In the genomic region with DNA sequence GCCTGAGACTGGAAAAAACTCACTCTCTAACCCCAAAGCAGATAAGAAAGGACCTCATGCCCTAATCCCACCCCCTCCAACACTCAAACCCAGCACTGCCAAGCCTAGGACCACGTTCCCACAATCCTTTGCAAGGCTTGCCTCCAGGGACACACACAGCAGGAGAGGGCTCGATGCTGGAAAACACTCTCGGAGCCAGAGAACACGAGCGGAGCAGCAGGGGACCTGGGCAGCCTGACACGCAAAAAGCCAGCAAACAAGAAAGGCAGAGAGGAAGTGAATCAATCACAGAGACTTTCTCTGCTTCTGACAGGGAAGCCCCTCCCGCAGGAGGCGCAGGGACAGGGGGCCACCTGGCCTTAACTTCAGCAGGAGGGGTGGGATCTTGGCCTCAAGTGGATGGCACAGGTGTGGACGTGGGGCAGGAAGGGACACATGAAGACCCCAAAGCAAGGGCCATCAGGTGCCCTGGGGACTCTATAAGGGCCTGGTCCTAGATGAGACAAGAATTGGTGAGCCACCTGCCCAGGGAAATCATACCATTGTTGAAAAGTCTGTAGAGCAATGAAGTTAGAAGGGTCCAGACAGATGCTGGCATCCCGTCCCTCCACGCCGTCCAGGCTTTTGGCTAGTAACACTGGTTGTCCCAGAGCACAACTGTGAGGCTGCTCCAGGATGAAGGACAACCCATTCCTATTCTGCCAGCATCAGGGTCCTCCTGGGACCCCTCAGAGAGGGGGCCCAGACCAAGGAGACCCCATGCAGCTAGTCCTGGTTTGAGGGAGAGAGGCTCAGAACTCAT, we compare ENCODE assay signal across 10 cellular contexts. TPM values are rescaled to one million over a fixed set of nuclear protein-coding genes. Genes with fewer than 3 reads are reported as not detected.
DNase-seq lines count a peak whose midpoint lies in the region; ATAC-seq and TF ChIP-seq lines count a peak whose summit lies in the region.
"Had no signal": no experiment of that assay in that cellular context is flagged by ENCODE, and none has a peak within 500 bp of the region (broad histone marks: within the 10 kb centered on the region; RNA-seq: fewer than 3 reads in every experiment).

No MANE protein-coding gene starts in this region.

- H2AFZ ChIP-seq in hepatocyte: no peak overlapping the region

- H3K4me1 Mint-ChIP-seq in activated naive CD4-positive, alpha-beta T cell treated with anti-CD3 and anti-CD28 coated beads, Interleukin-2, amount 50 U/mL, for 24 hours: peaks cover 12% of the 10 kb centered on the region
- peaks cover 42% of the 10 kb centered on the region for H3K4me1 Mint-ChIP-seq in type B pancreatic cell (ENCODE audit: unreplicated experiment)

- H3K27ac ChIP-seq in hepatocyte: no peak overlapping the region
- H3K27ac ChIP-seq: gastrocnemius medialis had no signal

- no peak overlapping the region for H3K27ac Mint-ChIP-seq in activated naive CD4-positive, alpha-beta T cell treated with anti-CD3 and anti-CD28 coated beads, Interleukin-2, amount 50 U/mL, for 24 hours
- H3K27ac Mint-ChIP-seq in type B pancreatic cell: no peak overlapping the region

- H3K4me2 ChIP-seq in hepatocyte: peak overlapping the region; percentile 98

- no peaks in the 10 kb centered on the region for H4K20me1 ChIP-seq in hepatocyte (ENCODE audit: insufficient read depth, poor library complexity, severe bottlenecking)

- no peak overlapping the region for H3K4me3 ChIP-seq in hepatocyte

- no peaks in the 10 kb centered on the region for H3K36me3 ChIP-seq in hepatocyte (replicated peaks; ENCODE audit: insufficient read depth, low read depth)
- H3K36me3 ChIP-seq: BE2C, gastrocnemius medialis had no signal

- H3K36me3 Mint-ChIP-seq in activated naive CD4-positive, alpha-beta T cell treated with anti-CD3 and anti-CD28 coated beads, Interleukin-2, amount 50 U/mL, for 24 hours: no peaks in the 10 kb centered on the region
- H3K36me3 Mint-ChIP-seq in type B pancreatic cell: no peaks in the 10 kb centered on the region

- H3K27me3 Mint-ChIP-seq in activated naive CD4-positive, alpha-beta T cell treated with anti-CD3 and anti-CD28 coated beads, Interleukin-2, amount 50 U/mL, for 24 hours: no peaks in the 10 kb centered on the region
- H3K27me3 Mint-ChIP-seq in type B pancreatic cell: peaks cover 32% of the 10 kb centered on the region

- no peaks in the 10 kb centered on the region for H3K9me3 Mint-ChIP-seq in activated naive CD4-positive, alpha-beta T cell treated with anti-CD3 and anti-CD28 coated beads, Interleukin-2, amount 50 U/mL, for 24 hours
- H3K9me3 Mint-ChIP-seq in type B pancreatic cell: no peaks in the 10 kb centered on the region

- ATAC-seq in GM21786 (IDR thresholded peaks at IDR 0.05; ENCODE audit: unreplicated experiment): no peak
- no peak for ATAC-seq in GM18873 (IDR thresholded peaks at IDR 0.05; ENCODE audit: low FRiP score, unreplicated experiment)
- ATAC-seq: gastrocnemius medialis had no signal

- peak overlapping the region; percentile 19 for H3K4me3 Mint-ChIP-seq in activated naive CD4-positive, alpha-beta T cell treated with anti-CD3 and anti-CD28 coated beads, Interleukin-2, amount 50 U/mL, for 24 hours
- peak overlapping the region; percentile 89 for H3K4me3 Mint-ChIP-seq in type B pancreatic cell

- no peaks in the 10 kb centered on the region for H3K9me3 ChIP-seq in hepatocyte (ENCODE audit: low read depth)
- H3K9me3 ChIP-seq: BE2C, gastrocnemius medialis had no signal

- peaks cover 64% of the 10 kb centered on the region for H3K27me3 ChIP-seq in hepatocyte

- TF ChIP-seq CTCF in hepatocyte (IDR thresholded peaks at IDR 0.05; ENCODE audit: poor library complexity) (no peak), type B pancreatic cell (conservative IDR thresholded peaks at IDR 0.05) (no peak)

- 56% methylated on average over 12 of the region's 12 CpGs for WGBS in hepatocyte (ENCODE audit: low lambda C conversion rate, missing lambda C conversion rate)

- H3K4me1 ChIP-seq in hepatocyte (ENCODE audit: insufficient read depth): peaks cover 16% of the 10 kb centered on the region

- no peak for DNase-seq in activated naive CD4-positive, alpha-beta T cell (lab: John Stamatoyannopoulos, UW)
- DNase-seq in NCI-H69 (lab: John Stamatoyannopoulos, UW) (peak; percentile 73), hepatocyte (ENCODE audit: low spot score) (no peak), type B pancreatic cell (ENCODE audit: extremely low spot score, unreplicated experiment) (no peak), DMS79 (lab: John Stamatoyannopoulos, UW) (no peak)
- DNase-seq: BE2C, gastrocnemius medialis had no signal

- no peaks in the 10 kb centered on the region for H3K9me2 ChIP-seq in hepatocyte (replicated peaks; ENCODE audit: insufficient read depth)

- H3K79me2 ChIP-seq in hepatocyte: no peaks in the 10 kb centered on the region

RNA-seq across cellular contexts. Expression of a gene that starts 2.3 kb away (rescaled TPM):
- total RNA-seq in hepatocyte (1.0 and 1.2 TPM in 2 replicates), type B pancreatic cell (ENCODE audit: low replicate concordance) (4.6 and 47.3 TPM in 2 replicates)
- polyA plus RNA-seq in hepatocyte: 0.52 and 0.59 TPM in 2 replicates
